In the genomic region with DNA sequence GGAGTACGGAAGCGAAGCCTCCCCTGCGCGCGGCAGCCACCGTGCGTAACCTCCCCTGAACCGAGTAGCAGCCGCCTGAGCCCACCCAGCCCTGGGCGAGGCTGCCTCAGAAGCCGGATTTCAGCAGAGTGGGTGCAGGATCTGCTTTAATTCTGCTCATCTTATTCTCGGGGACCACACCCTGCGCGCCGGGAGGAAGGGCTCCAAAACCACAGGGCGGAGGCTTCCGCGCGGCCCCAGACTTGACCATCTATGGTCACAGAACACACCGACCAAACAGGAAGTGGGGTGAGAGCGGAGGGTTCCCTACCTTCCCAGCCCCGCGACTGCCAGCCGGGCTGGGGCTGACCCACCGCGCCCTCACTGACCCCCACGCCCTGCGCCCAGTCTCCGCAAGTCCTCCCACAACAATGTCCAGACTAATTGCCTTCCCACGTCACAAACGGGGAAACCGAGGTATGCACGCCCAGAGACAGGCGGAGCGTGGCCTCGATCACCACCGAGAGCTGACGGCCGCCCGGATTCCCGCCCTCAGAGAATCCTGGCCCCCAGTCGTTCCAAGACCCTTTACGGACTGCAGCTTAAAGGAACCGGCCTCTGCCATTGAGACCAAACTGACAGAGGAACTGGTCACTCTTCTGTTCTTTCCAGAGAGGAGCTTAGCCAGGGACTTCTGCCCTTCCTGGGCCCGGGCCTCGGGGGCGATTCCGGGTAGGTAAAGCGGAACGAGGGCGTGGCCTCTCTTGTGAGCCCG, we compare ENCODE assay signal across 1 cellular context.
TF ChIP-seq lines count a peak whose summit lies in the region.

No MANE protein-coding gene starts in this region.

TF ChIP-seq in K562, 482 proteins besides CTCF, POLR2A, EP300 and RAD21 (continued from another document and continues in another):
- no peak for TF ChIP-seq CUX1 (CRISPR knock-in tag; IDR thresholded peaks at IDR 0.05)
- no peak for TF ChIP-seq POLR3G (IDR thresholded peaks at IDR 0.05; ENCODE audit: extremely low read depth, insufficient read length, insufficient replicate concordance)
- peak; percentile 90 for TF ChIP-seq ETV1 (tag; conservative IDR thresholded peaks at IDR 0.05; ENCODE audit: low read depth)
- no peak for TF ChIP-seq HEY1 (CRISPR knock-in tag; IDR thresholded peaks at IDR 0.05; ENCODE audit: borderline replicate concordance)
- no peak for TF ChIP-seq BCLAF1 (IDR thresholded peaks at IDR 0.05; ENCODE audit: borderline replicate concordance in 1 of 2, control insufficient read depth in 1 of 2, low read depth in 2 of 2, low read length in 1 of 2)
- peak; percentile 60 for TF ChIP-seq CREM (IDR thresholded peaks at IDR 0.05; ENCODE audit: low read depth)
- no peak for TF ChIP-seq USF1 (CRISPR knock-in tag; IDR thresholded peaks at IDR 0.05)
- peak; percentile 61 for TF ChIP-seq CBX1 (IDR thresholded peaks at IDR 0.05; ENCODE audit: low read depth)
- TF ChIP-seq CBFA2T3 (IDR thresholded peaks at IDR 0.05), result no peak
- TF ChIP-seq RB1 (IDR thresholded peaks at IDR 0.05; ENCODE audit: low read depth), result peak; percentile 77
- 0 out of 2 replicates have a peak, but pooled peaks have one; percentile 69 for TF ChIP-seq ZNF76 (CRISPR knock-in tag; IDR thresholded peaks at IDR 0.05; ENCODE audit: borderline replicate concordance)
- TF ChIP-seq SUPT5H (IDR thresholded peaks at IDR 0.05), result peak; percentile 98
- TF ChIP-seq ESRRA (IDR thresholded peaks at IDR 0.05; ENCODE audit: borderline replicate concordance, low read depth), result peak; percentile 93
- TF ChIP-seq, protein P1, sequence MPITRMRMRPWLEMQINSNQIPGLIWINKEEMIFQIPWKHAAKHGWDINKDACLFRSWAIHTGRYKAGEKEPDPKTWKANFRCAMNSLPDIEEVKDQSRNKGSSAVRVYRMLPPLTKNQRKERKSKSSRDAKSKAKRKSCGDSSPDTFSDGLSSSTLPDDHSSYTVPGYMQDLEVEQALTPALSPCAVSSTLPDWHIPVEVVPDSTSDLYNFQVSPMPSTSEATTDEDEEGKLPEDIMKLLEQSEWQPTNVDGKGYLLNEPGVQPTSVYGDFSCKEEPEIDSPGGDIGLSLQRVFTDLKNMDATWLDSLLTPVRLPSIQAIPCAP (CRISPR knock-in tag; IDR thresholded peaks at IDR 0.05; ENCODE audit: borderline replicate concordance), result peak; percentile 81; the same call in 1 of the 2 replicates
- TF ChIP-seq ARID2 (IDR thresholded peaks at IDR 0.05), result no peak
- no peak for TF ChIP-seq ZNF324 (CRISPR knock-in tag; IDR thresholded peaks at IDR 0.05)
- TF ChIP-seq MCM3 (IDR thresholded peaks at IDR 0.05), result no peak
- no peak for TF ChIP-seq PTRF (tag; IDR thresholded peaks at IDR 0.05)
- TF ChIP-seq FOXJ3 (CRISPR knock-in tag; IDR thresholded peaks at IDR 0.05), result no peak
- no peak for TF ChIP-seq JUNB (CRISPR knock-in tag; conservative IDR thresholded peaks at IDR 0.05)
- no peak for TF ChIP-seq TCF7L2 (IDR thresholded peaks at IDR 0.05; ENCODE audit: low read depth, low read length)
- TF ChIP-seq, protein P2, sequence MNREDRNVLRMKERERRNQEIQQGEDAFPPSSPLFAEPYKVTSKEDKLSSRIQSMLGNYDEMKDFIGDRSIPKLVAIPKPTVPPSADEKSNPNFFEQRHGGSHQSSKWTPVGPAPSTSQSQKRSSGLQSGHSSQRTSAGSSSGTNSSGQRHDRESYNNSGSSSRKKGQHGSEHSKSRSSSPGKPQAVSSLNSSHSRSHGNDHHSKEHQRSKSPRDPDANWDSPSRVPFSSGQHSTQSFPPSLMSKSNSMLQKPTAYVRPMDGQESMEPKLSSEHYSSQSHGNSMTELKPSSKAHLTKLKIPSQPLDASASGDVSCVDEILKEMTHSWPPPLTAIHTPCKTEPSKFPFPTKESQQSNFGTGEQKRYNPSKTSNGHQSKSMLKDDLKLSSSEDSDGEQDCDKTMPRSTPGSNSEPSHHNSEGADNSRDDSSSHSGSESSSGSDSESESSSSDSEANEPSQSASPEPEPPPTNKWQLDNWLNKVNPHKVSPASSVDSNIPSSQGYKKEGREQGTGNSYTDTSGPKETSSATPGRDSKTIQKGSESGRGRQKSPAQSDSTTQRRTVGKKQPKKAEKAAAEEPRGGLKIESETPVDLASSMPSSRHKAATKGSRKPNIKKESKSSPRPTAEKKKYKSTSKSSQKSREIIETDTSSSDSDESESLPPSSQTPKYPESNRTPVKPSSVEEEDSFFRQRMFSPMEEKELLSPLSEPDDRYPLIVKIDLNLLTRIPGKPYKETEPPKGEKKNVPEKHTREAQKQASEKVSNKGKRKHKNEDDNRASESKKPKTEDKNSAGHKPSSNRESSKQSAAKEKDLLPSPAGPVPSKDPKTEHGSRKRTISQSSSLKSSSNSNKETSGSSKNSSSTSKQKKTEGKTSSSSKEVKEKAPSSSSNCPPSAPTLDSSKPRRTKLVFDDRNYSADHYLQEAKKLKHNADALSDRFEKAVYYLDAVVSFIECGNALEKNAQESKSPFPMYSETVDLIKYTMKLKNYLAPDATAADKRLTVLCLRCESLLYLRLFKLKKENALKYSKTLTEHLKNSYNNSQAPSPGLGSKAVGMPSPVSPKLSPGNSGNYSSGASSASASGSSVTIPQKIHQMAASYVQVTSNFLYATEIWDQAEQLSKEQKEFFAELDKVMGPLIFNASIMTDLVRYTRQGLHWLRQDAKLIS (CRISPR knock-in tag; IDR thresholded peaks at IDR 0.05), result peak; percentile 98
- no peak for TF ChIP-seq WHSC1 (IDR thresholded peaks at IDR 0.05; ENCODE audit: low read length)
- no peak for TF ChIP-seq ZNF551 (CRISPR knock-in tag; IDR thresholded peaks at IDR 0.05)
- peak; percentile 46 for TF ChIP-seq PHF20 (IDR thresholded peaks at IDR 0.05; ENCODE audit: partially characterized antibody)
- TF ChIP-seq ZNF175 (CRISPR knock-in tag; IDR thresholded peaks at IDR 0.05; ENCODE audit: low read depth), result peak; percentile 90; the same call in 1 of the 2 replicates
- TF ChIP-seq, protein P3, sequence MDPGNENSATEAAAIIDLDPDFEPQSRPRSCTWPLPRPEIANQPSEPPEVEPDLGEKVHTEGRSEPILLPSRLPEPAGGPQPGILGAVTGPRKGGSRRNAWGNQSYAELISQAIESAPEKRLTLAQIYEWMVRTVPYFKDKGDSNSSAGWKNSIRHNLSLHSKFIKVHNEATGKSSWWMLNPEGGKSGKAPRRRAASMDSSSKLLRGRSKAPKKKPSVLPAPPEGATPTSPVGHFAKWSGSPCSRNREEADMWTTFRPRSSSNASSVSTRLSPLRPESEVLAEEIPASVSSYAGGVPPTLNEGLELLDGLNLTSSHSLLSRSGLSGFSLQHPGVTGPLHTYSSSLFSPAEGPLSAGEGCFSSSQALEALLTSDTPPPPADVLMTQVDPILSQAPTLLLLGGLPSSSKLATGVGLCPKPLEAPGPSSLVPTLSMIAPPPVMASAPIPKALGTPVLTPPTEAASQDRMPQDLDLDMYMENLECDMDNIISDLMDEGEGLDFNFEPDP (CRISPR knock-in tag; IDR thresholded peaks at IDR 0.05), result no peak
- TF ChIP-seq TAF9B (IDR thresholded peaks at IDR 0.05; ENCODE audit: partially characterized antibody), result peak; percentile 68
- TF ChIP-seq ZNF280A (IDR thresholded peaks at IDR 0.05; ENCODE audit: low read depth, partially characterized antibody), result no peak
- TF ChIP-seq MECOM (CRISPR knock-in tag; IDR thresholded peaks at IDR 0.05), result no peak
- TF ChIP-seq GABPB2 (CRISPR knock-in tag; conservative IDR thresholded peaks at IDR 0.05), result no peak
- no peak for TF ChIP-seq CHD4 (IDR thresholded peaks at IDR 0.05; ENCODE audit: insufficient read depth, insufficient replicate concordance, low read depth, low read length, poor library complexity, severe bottlenecking)
- TF ChIP-seq HDGF (IDR thresholded peaks at IDR 0.05), result no peak
- no peak for TF ChIP-seq MTA2 (IDR thresholded peaks at IDR 0.05; ENCODE audit: low read depth)
- TF ChIP-seq SNAPC5 (CRISPR knock-in tag; IDR thresholded peaks at IDR 0.05), result no peak
- no peak for TF ChIP-seq IRF2 (CRISPR knock-in tag; IDR thresholded peaks at IDR 0.05)
- TF ChIP-seq MEF2A (IDR thresholded peaks at IDR 0.05; ENCODE audit: control insufficient read depth, low read depth, low read length), result no peak
- no peak for TF ChIP-seq ZNF3 (CRISPR knock-in tag; IDR thresholded peaks at IDR 0.05)
- no peak for TF ChIP-seq POLR3A (IDR thresholded peaks at IDR 0.05; ENCODE audit: borderline replicate concordance, extremely low read depth, insufficient read depth, insufficient read length)
- TF ChIP-seq BCL6 (CRISPR knock-in tag; IDR thresholded peaks at IDR 0.05), result no peak
- TF ChIP-seq NEUROD1 (IDR thresholded peaks at IDR 0.05; ENCODE audit: borderline replicate concordance, low read depth, low read length, partially characterized antibody), result peak; percentile 44
- TF ChIP-seq NCOA6 (IDR thresholded peaks at IDR 0.05), result no peak
- 0 out of 2 replicates have a peak, but pooled peaks have one; percentile 25 for TF ChIP-seq FOXP1 (CRISPR knock-in tag; IDR thresholded peaks at IDR 0.05)
- no peak for TF ChIP-seq ZNF695 (CRISPR knock-in tag; IDR thresholded peaks at IDR 0.05)
- no peak for TF ChIP-seq BRF1 (IDR thresholded peaks at IDR 0.05; ENCODE audit: borderline replicate concordance, extremely low read depth, insufficient read length)
- no peak for TF ChIP-seq ILK (tag; IDR thresholded peaks at IDR 0.05; ENCODE audit: borderline replicate concordance, low read depth)
